Comparison of ENCODE assay signal across 11 cellular contexts in genomic region chr11:637333-637592, GRCh38. TPM values are rescaled to one million over a fixed set of nuclear protein-coding genes. Genes with fewer than 3 reads are reported as not detected.
DNase-seq lines count a peak whose midpoint lies in the region; ATAC-seq and TF ChIP-seq lines count a peak whose summit lies in the region.
"Had no signal": no experiment of that assay in that cellular context is flagged by ENCODE, and none has a peak within 500 bp of the region (broad histone marks: within the 10 kb centered on the region; RNA-seq: fewer than 3 reads in every experiment).

No MANE protein-coding gene starts in this region.

- H3K9me3 Mint-ChIP-seq in activated B cell treated with CpG ODN at 0.5 μM for 24 hours = no peaks in the 10 kb centered on the region
- peaks cover 0 to 2% (median 0%) of the 10 kb centered on the region in 8 donors for H3K9me3 Mint-ChIP-seq in CD4-positive, alpha-beta memory T cell

- peaks cover 24% of the 10 kb centered on the region for H3K4me1 Mint-ChIP-seq in activated B cell treated with CpG ODN at 0.5 μM for 24 hours
- H3K4me1 Mint-ChIP-seq in CD4-positive, alpha-beta memory T cell = peaks cover 0 to 22% (median 1%) of the 10 kb centered on the region in 4 donors

- intact Hi-C loops in activated B cell treated with CpG ODN at 0.5 μM for 24 hours (cut with micrococcal nuclease) = loop anchor here (2.0 kb wide), 1 partner anchor 20 kb away; no protein-coding TSS in a partner anchor
- intact Hi-C loops in CD4-positive, alpha-beta memory T cell (cut with micrococcal nuclease) = no loop called here

- H3K4me3 Mint-ChIP-seq in activated B cell treated with CpG ODN at 0.5 μM for 24 hours = peak overlapping the region; percentile 66
- H3K4me3 Mint-ChIP-seq in CD4-positive, alpha-beta memory T cell = peak overlapping the region in 4 of 8 donors; percentile 22 to 53 (median 36)

- peaks cover 23% of the 10 kb centered on the region for H3K27me3 Mint-ChIP-seq in activated B cell treated with CpG ODN at 0.5 μM for 24 hours
- H3K27me3 Mint-ChIP-seq in CD4-positive, alpha-beta memory T cell = peaks cover 11 to 14% of the 10 kb centered on the region in 2 donors

- H3K36me3 ChIP-seq in H7 (replicated peaks; ENCODE audit: control insufficient read depth, insufficient read depth, low read length) (no peaks in the 10 kb centered on the region), skeletal muscle satellite cell (ENCODE audit: insufficient read depth, low read length) (peaks cover 11% of the 10 kb centered on the region)
- no peaks in the 10 kb centered on the region for H3K36me3 ChIP-seq in CD4-positive, alpha-beta memory T cell (ENCODE audit: insufficient read depth, low read length)

- H3K27ac ChIP-seq in CD4-positive, alpha-beta memory T cell (ENCODE audit: low read depth, low read length) = no peak overlapping the region

- peak overlapping the region; percentile 70 for H3K4me2 ChIP-seq in skeletal muscle satellite cell (ENCODE audit: low read length)

- no peak for DNase-seq in H7
- DNase-seq in activated B cell treated with CpG ODN at 0.5 μM for 24 hours = no peak
- no peak for DNase-seq in CD4-positive, alpha-beta memory T cell
- no peak for DNase-seq in NCI-H2196 (lab: John Stamatoyannopoulos, UW; ENCODE audit: unreplicated experiment)
- no peak for DNase-seq in NCI-H2227 treated with DMSO at 0.1 percent for 48 hours (lab: John Stamatoyannopoulos, UW)
- DNase-seq: DMS79, NCI-H1694 treated with DMSO at 0.1 percent for 48 hours, T-helper 1 cell had no signal

- peaks cover 19% of the 10 kb centered on the region for H3K4me1 ChIP-seq in skeletal muscle satellite cell (ENCODE audit: control insufficient read depth, insufficient read depth, low read length)
- no peaks in the 10 kb centered on the region for H3K4me1 ChIP-seq in CD4-positive, alpha-beta memory T cell (ENCODE audit: insufficient read depth, low read length)

- POLR2A ChIA-PET in activated B cell treated with CpG ODN at 0.5 μM for 24 hours (lab: Charles Lee) = no interaction called here
- POLR2A ChIA-PET in CD4-positive, alpha-beta memory T cell (lab: Charles Lee; ENCODE audit: partially characterized antibody) = no interaction called here

- CTCF ChIA-PET in activated B cell treated with CpG ODN at 0.5 μM for 24 hours (lab: Charles Lee) = no interaction called here
- CTCF ChIA-PET in CD4-positive, alpha-beta memory T cell (lab: Charles Lee; ENCODE audit: partially characterized antibody) = no interaction called here

- peak overlapping the region; percentile 39 for H3K4me3 ChIP-seq in H7 (ENCODE audit: insufficient read depth, low read depth, low read length)
- peak overlapping the region; percentile 63 for H3K4me3 ChIP-seq in iPS-11a (ENCODE audit: low read depth, low read length)
- peak overlapping the region; percentile 34 for H3K4me3 ChIP-seq in skeletal muscle satellite cell (ENCODE audit: low read length)
- H3K4me3 ChIP-seq in CD4-positive, alpha-beta memory T cell (ENCODE audit: low read length in 2 of 2) = no peak overlapping the region

- no peaks in the 10 kb centered on the region for H3K9me3 ChIP-seq in skeletal muscle satellite cell (replicated peaks; ENCODE audit: low read length)
- no peaks in the 10 kb centered on the region for H3K9me3 ChIP-seq in CD4-positive, alpha-beta memory T cell (ENCODE audit: control insufficient read depth in 1 of 2, low read length in 2 of 2)

- H3K36me3 Mint-ChIP-seq in activated B cell treated with CpG ODN at 0.5 μM for 24 hours (ENCODE audit: low read depth) = peaks cover 2% of the 10 kb centered on the region
- H3K36me3 Mint-ChIP-seq in CD4-positive, alpha-beta memory T cell = no peaks in the 10 kb centered on the region

- no peak overlapping the region for H3K27ac Mint-ChIP-seq in activated B cell treated with CpG ODN at 0.5 μM for 24 hours
- H3K27ac Mint-ChIP-seq in CD4-positive, alpha-beta memory T cell = no peak overlapping the region

- no peak for TF ChIP-seq CTCF in activated B cell treated with CpG ODN at 0.5 μM for 24 hours (IDR thresholded peaks at IDR 0.05)

- H3K27me3 ChIP-seq in H7 (ENCODE audit: control insufficient read depth, insufficient read depth, low read length) (peaks cover 33% of the 10 kb centered on the region), skeletal muscle satellite cell (ENCODE audit: control insufficient read depth, insufficient read depth, low read length) (peaks cover 3% of the 10 kb centered on the region)
- H3K27me3 ChIP-seq in CD4-positive, alpha-beta memory T cell (ENCODE audit: insufficient read depth, low read length) = peaks cover 16% of the 10 kb centered on the region

- H3K9ac ChIP-seq in skeletal muscle satellite cell (ENCODE audit: low read depth, low read length) = no peak overlapping the region

- ATAC-seq in activated B cell treated with CpG ODN at 0.5 μM for 24 hours (ENCODE audit: low read depth) = no peak

RNA-seq across cellular contexts. Expression of gene DRD4, which starts 0.2 kb away (rescaled TPM):
- total RNA-seq in H7 (2014; rRNA removed; shearing (Covaris generic)) = 1.8 and 2.1 TPM in 2 replicates
- total RNA-seq in activated B cell treated with CpG ODN at 0.5 μM for 24 hours = 0.42 and 0.49 TPM in 2 replicates
- total RNA-seq in skeletal muscle satellite cell (2012; rRNA removed) = not detected in 2 replicates
- total RNA-seq in CD4-positive, alpha-beta memory T cell = 1 to 10 TPM in 1 of 2 experiments, under 1 TPM in 1; 0.64 to 1.0 TPM
- polyA plus RNA-seq in CD4-positive, alpha-beta memory T cell = not detected
- total RNA-seq: fibroblast of villous mesenchyme had no signal

RNA-seq across cellular contexts. Expression of gene SCT, which starts 10.3 kb away (rescaled TPM):
- total RNA-seq in H7 (2014; rRNA removed; shearing (Covaris generic)) = not detected in 2 replicates
- total RNA-seq in activated B cell treated with CpG ODN at 0.5 μM for 24 hours = not detected in 2 replicates
- not detected in 2 replicates for total RNA-seq in skeletal muscle satellite cell (2012; rRNA removed)
- not detected for total RNA-seq in CD4-positive, alpha-beta memory T cell
- not detected for polyA plus RNA-seq in CD4-positive, alpha-beta memory T cell
- total RNA-seq: fibroblast of villous mesenchyme had no signal

RNA-seq across cellular contexts. Expression of gene CDHR5, which starts 12.5 kb away (rescaled TPM):
- total RNA-seq in H7 (2014; rRNA removed; shearing (Covaris generic)) = not detected in 2 replicates
- total RNA-seq in activated B cell treated with CpG ODN at 0.5 μM for 24 hours = not detected in 2 replicates
- total RNA-seq in skeletal muscle satellite cell (2012; rRNA removed) = under 0.01 TPM in 1 of 2 replicates, not detected in the other
- not detected for total RNA-seq in CD4-positive, alpha-beta memory T cell
- polyA plus RNA-seq in CD4-positive, alpha-beta memory T cell = not detected
- total RNA-seq: fibroblast of villous mesenchyme had no signal

RNA-seq across cellular contexts. Expression of gene IRF7, which starts 21.5 kb away (rescaled TPM):
- 13.6 and 14.6 TPM in 2 replicates for total RNA-seq in H7 (2014; rRNA removed; shearing (Covaris generic))
- total RNA-seq in activated B cell treated with CpG ODN at 0.5 μM for 24 hours = 74.1 and 75.5 TPM in 2 replicates
- 5.6 and 5.7 TPM in 2 replicates for total RNA-seq in skeletal muscle satellite cell (2012; rRNA removed)
- 10 to 100 TPM; 67.6 to 76.6 TPM for total RNA-seq in CD4-positive, alpha-beta memory T cell
- polyA plus RNA-seq in CD4-positive, alpha-beta memory T cell = 10 to 100 TPM; 20.8 to 37.4 TPM

RNA-seq across cellular contexts. Expression of gene DEAF1, which starts 57.8 kb away (rescaled TPM):
- total RNA-seq in H7 (2014; rRNA removed; shearing (Covaris generic)) = 69.0 and 74.6 TPM in 2 replicates
- total RNA-seq in activated B cell treated with CpG ODN at 0.5 μM for 24 hours = 36.1 and 39.8 TPM in 2 replicates
- 27.9 and 36.0 TPM in 2 replicates for total RNA-seq in skeletal muscle satellite cell (2012; rRNA removed)
- total RNA-seq in CD4-positive, alpha-beta memory T cell = 10 to 100 TPM; 41.3 to 44.3 TPM
- 10 to 100 TPM; 34.5 to 50.8 TPM for polyA plus RNA-seq in CD4-positive, alpha-beta memory T cell

Comparison
In these comparisons a context has a peak if more than half of its experiments do, and no peak if none do; other contexts are left out.
1. H3K4me3 ChIP-seq: peak in H7 (single experiment), iPS-11a (single experiment) and skeletal muscle satellite cell (single experiment); none in CD4-positive, alpha-beta memory T cell (0 of 2).